Comparison of ENCODE assay signal across 30 cellular contexts in genomic region chr4:7907142-7907541, GRCh38. TPM values are rescaled to one million over a fixed set of nuclear protein-coding genes. Genes with fewer than 3 reads are reported as not detected.
DNase-seq lines count a peak whose midpoint lies in the region; ATAC-seq and TF ChIP-seq lines count a peak whose summit lies in the region.
"Had no signal": no experiment of that assay in that cellular context is flagged by ENCODE, and none has a peak within 500 bp of the region (broad histone marks: within the 10 kb centered on the region; RNA-seq: fewer than 3 reads in every experiment).

No MANE protein-coding gene starts in this region.

- H3K9me3 ChIP-seq in cardiac muscle cell (ENCODE audit: low read depth) = no peaks in the 10 kb centered on the region
- H3K9me3 ChIP-seq: body of pancreas, neutrophil, psoas muscle, SJSA1, thoracic aorta had no signal

- no peak for ATAC-seq in HG02970 (IDR thresholded peaks at IDR 0.05; ENCODE audit: low FRiP score, unreplicated experiment)
- ATAC-seq: activated CD4-positive, alpha-beta T cell treated with anti-CD3 and anti-CD28 coated beads for 36 hours; activated naive CD8-positive, alpha-beta T cell treated with anti-CD3 and anti-CD28 coated beads, Interleukin-2, amount 50 U/mL, for 24 hours; body of pancreas; K562; left colon; psoas muscle had no signal

- H3K27ac ChIP-seq in cardiac muscle cell (peak overlapping the region; percentile 77), brain microvascular endothelial cell (peak overlapping the region; percentile 87)
- H3K27ac ChIP-seq: 22Rv1, body of pancreas, neutrophil, psoas muscle, SJSA1 had no signal

- TF ChIP-seq CTCF in cardiac muscle cell (IDR thresholded peaks at IDR 0.05; ENCODE audit: low read depth, low read length) (no peak), brain microvascular endothelial cell (IDR thresholded peaks at IDR 0.05; ENCODE audit: low read depth, low read length, missing control alignments) (no peak), mesothelial cell of epicardium (IDR thresholded peaks at IDR 0.05; ENCODE audit: unreplicated experiment) (no peak), type B pancreatic cell (conservative IDR thresholded peaks at IDR 0.05) (no peak)

- peak overlapping the region; percentile 48 for H3K27ac Mint-ChIP-seq in mesothelial cell of epicardium
- H3K27ac Mint-ChIP-seq in type B pancreatic cell = peak overlapping the region; percentile 2
- H3K27ac Mint-ChIP-seq: activated CD4-positive, alpha-beta T cell treated with anti-CD3 and anti-CD28 coated beads for 36 hours; activated naive CD8-positive, alpha-beta T cell treated with anti-CD3 and anti-CD28 coated beads, Interleukin-2, amount 50 U/mL, for 24 hours; T-helper 1 cell treated with Interleukin-12 subunit alpha and Interleukin-12 subunit beta and Interleukin-4 antibody, amounts not matched to agents 30 μg/mL and 1 μg/mL, for 36 hours had no signal

- in situ Hi-C loops in brain microvascular endothelial cell (cut with HindIII; ENCODE audit: low pct_ligation_motif_present, low sequenced_read_pairs) = no loop called here

- H3K4me3 ChIP-seq in cardiac muscle cell = no peak overlapping the region
- no peak overlapping the region for H3K4me3 ChIP-seq in brain microvascular endothelial cell (ENCODE audit: low read depth, low read length)
- H3K4me3 ChIP-seq: body of pancreas, hepatocyte, K562, psoas muscle, SJSA1 had no signal

- H3K36me3 Mint-ChIP-seq in mesothelial cell of epicardium = no peaks in the 10 kb centered on the region
- H3K36me3 Mint-ChIP-seq in type B pancreatic cell = no peaks in the 10 kb centered on the region

- intact Hi-C loops in cardiac septum (cut with DNase I) = no loop called here

- peaks cover 78% of the 10 kb centered on the region for H3K4me1 Mint-ChIP-seq in mesothelial cell of epicardium
- H3K4me1 Mint-ChIP-seq in type B pancreatic cell (ENCODE audit: unreplicated experiment) = peaks cover 72% of the 10 kb centered on the region

- H3K9me3 Mint-ChIP-seq in mesothelial cell of epicardium (no peaks in the 10 kb centered on the region), type B pancreatic cell (no peaks in the 10 kb centered on the region)
- H3K9me3 Mint-ChIP-seq: activated naive CD8-positive, alpha-beta T cell treated with anti-CD3 and anti-CD28 coated beads, Interleukin-2, amount 50 U/mL, for 24 hours; T-helper 1 cell treated with Interleukin-12 subunit alpha and Interleukin-12 subunit beta and Interleukin-4 antibody, amounts not matched to agents 30 μg/mL and 1 μg/mL, for 36 hours had no signal

- peaks cover 65% of the 10 kb centered on the region for H3K4me1 ChIP-seq in cardiac muscle cell (ENCODE audit: low read depth)
- H3K4me1 ChIP-seq: psoas muscle had no signal

- H3K27me3 Mint-ChIP-seq in mesothelial cell of epicardium (ENCODE audit: low read depth) = no peaks in the 10 kb centered on the region
- no peaks in the 10 kb centered on the region for H3K27me3 Mint-ChIP-seq in type B pancreatic cell
- H3K27me3 Mint-ChIP-seq: activated CD4-positive, alpha-beta T cell treated with anti-CD3 and anti-CD28 coated beads for 36 hours; activated naive CD8-positive, alpha-beta T cell treated with anti-CD3 and anti-CD28 coated beads, Interleukin-2, amount 50 U/mL, for 24 hours had no signal

- DNase-seq in cardiac muscle cell (ENCODE audit: low read depth in 1 of 2, low spot score in 1 of 2) (no peak), cardiac septum (ENCODE audit: low spot score) (no peak), brain microvascular endothelial cell (no peak), mesothelial cell of epicardium (ENCODE audit: low spot score in 2 of 2, unreplicated experiment in 2 of 2) (no peak), type B pancreatic cell (ENCODE audit: extremely low spot score, unreplicated experiment) (no peak), NOMO-1 treated with dmso at 0.1 percent for 144 hours (lab: John Stamatoyannopoulos, UW; ENCODE audit: unreplicated experiment) (no peak)
- no peak for DNase-seq in activated CD4-positive, alpha-beta T cell treated with anti-CD3 and anti-CD28 coated beads, Interleukin-2, amount 50 U/mL, for 1 hour
- DNase-seq: activated CD4-positive, alpha-beta T cell treated with anti-CD3 and anti-CD28 coated beads for 36 hours; activated naive CD8-positive, alpha-beta T cell treated with anti-CD3 and anti-CD28 coated beads, Interleukin-2, amount 50 U/mL, for 24 hours; AML-193; body of pancreas; DMS153; foreskin melanocyte; left colon; mammary epithelial cell; NCI-H1105; NCI-H2029 treated with DMSO at 0.1 percent for 48 hours; NCI-H226; NCI-H774; psoas muscle; RPMI8226; stimulated activated naive CD4-positive, alpha-beta T cell treated with Interleukin-2 at 50 U/mL for 16 hours had no signal

- H3K36me3 ChIP-seq in cardiac muscle cell (no peaks in the 10 kb centered on the region), brain microvascular endothelial cell (replicated peaks) (no peaks in the 10 kb centered on the region)
- H3K36me3 ChIP-seq: neutrophil, thoracic aorta had no signal

- H3K4me3 Mint-ChIP-seq in mesothelial cell of epicardium (no peak overlapping the region), type B pancreatic cell (peak overlapping the region; percentile 7)
- H3K4me3 Mint-ChIP-seq: activated CD4-positive, alpha-beta T cell treated with anti-CD3 and anti-CD28 coated beads for 36 hours; activated naive CD8-positive, alpha-beta T cell treated with anti-CD3 and anti-CD28 coated beads, Interleukin-2, amount 50 U/mL, for 24 hours; T-helper 1 cell treated with Interleukin-12 subunit alpha and Interleukin-12 subunit beta and Interleukin-4 antibody, amounts not matched to agents 30 μg/mL and 1 μg/mL, for 36 hours had no signal

- H3K27me3 ChIP-seq in cardiac muscle cell (no peaks in the 10 kb centered on the region), brain microvascular endothelial cell (replicated peaks) (no peaks in the 10 kb centered on the region)
- H3K27me3 ChIP-seq: body of pancreas, hepatocyte, SJSA1 had no signal

RNA-seq across cellular contexts. Expression of gene AFAP1, which starts 32.5 kb away (rescaled TPM):
- total RNA-seq in cardiac muscle cell (16.3 and 31.9 TPM in 2 replicates), cardiac septum (8.7 TPM), mesothelial cell of epicardium (75.4 to 82.4 TPM (median 79.1 TPM) in 3 replicates), type B pancreatic cell (ENCODE audit: low replicate concordance) (36.6 and 37.2 TPM in 2 replicates)
- polyA plus RNA-seq in cardiac muscle cell = 10.5 and 19.9 TPM in 2 replicates
